In genomic region chr12:12471982-12472961, GRCh38 we compare ENCODE assay signal across 8 cellular contexts.
DNase-seq lines count a peak whose midpoint lies in the region; ATAC-seq and TF ChIP-seq lines count a peak whose summit lies in the region.
"Not testable (repeated sequence)": the region's sequence is repeated elsewhere in the genome, so short reads cannot be mapped to it uniquely, and the experiment has no call there.

No MANE protein-coding gene starts in this region.

- H3K4me3 Mint-ChIP-seq in GM23338; T-helper 1 cell treated with Interleukin-12 subunit alpha and Interleukin-12 subunit beta and Interleukin-4 antibody, amounts not matched to agents 30 μg/mL and 1 μg/mL, for 36 hours; activated CD4-positive, alpha-beta memory T cell treated with anti-CD3 and anti-CD28 coated beads for 36 hours; naive thymus-derived CD8-positive, alpha-beta T cell: not testable (repeated sequence)

- H3K9me2 ChIP-seq in GM23338 (ENCODE audit: insufficient read depth): not testable (repeated sequence)

- not testable (repeated sequence) for H3K4me1 Mint-ChIP-seq in GM23338
- peaks cover 65% of the 10 kb centered on the region for H3K4me1 Mint-ChIP-seq in T-helper 1 cell treated with Interleukin-12 subunit alpha and Interleukin-12 subunit beta and Interleukin-4 antibody, amounts not matched to agents 30 μg/mL and 1 μg/mL, for 36 hours (ENCODE audit: low read depth)
- peaks cover 81% of the 10 kb centered on the region for H3K4me1 Mint-ChIP-seq in activated CD4-positive, alpha-beta memory T cell treated with anti-CD3 and anti-CD28 coated beads for 36 hours (ENCODE audit: low read depth)
- H3K4me1 Mint-ChIP-seq in naive thymus-derived CD8-positive, alpha-beta T cell: peaks cover 15 to 62% (median 36%) of the 10 kb centered on the region in 4 donors

- H3K4me3 ChIP-seq in GM23338: not testable (repeated sequence)

- not testable (repeated sequence) for TF ChIP-seq CTCF in 22Rv1 (IDR thresholded peaks at IDR 0.05); GM23338 (conservative IDR thresholded peaks at IDR 0.05; ENCODE audit: low read depth in 2 of 2)

- H3K27ac Mint-ChIP-seq in GM23338: not testable (repeated sequence)
- peak overlapping the region; percentile 96 for H3K27ac Mint-ChIP-seq in T-helper 1 cell treated with Interleukin-12 subunit alpha and Interleukin-12 subunit beta and Interleukin-4 antibody, amounts not matched to agents 30 μg/mL and 1 μg/mL, for 36 hours
- H3K27ac Mint-ChIP-seq in activated CD4-positive, alpha-beta memory T cell treated with anti-CD3 and anti-CD28 coated beads for 36 hours: peak overlapping the region; percentile 99
- peak overlapping the region; percentile 48 to 98 for H3K27ac Mint-ChIP-seq in activated naive CD4-positive, alpha-beta T cell treated with anti-CD3 and anti-CD28 coated beads, Interleukin-2, amount 50 U/mL, for 72 hours
- H3K27ac Mint-ChIP-seq in naive thymus-derived CD8-positive, alpha-beta T cell: peak overlapping the region in 8 of 10 donors; percentile 10 to 91 (median 70)

- intact Hi-C loops in activated CD4-positive, alpha-beta memory T cell treated with anti-CD3 and anti-CD28 coated beads for 36 hours (cut with micrococcal nuclease): not testable (repeated sequence)

- POLR2A ChIA-PET in activated CD4-positive, alpha-beta memory T cell treated with anti-CD3 and anti-CD28 coated beads for 36 hours (lab: Charles Lee): interaction anchor here (0.9 to 5.4 kb wide), 7 partner anchors 11 to 42 kb away, joined by 7 to 71 read pairs (median 37); no protein-coding TSS in a partner anchor
- POLR2A ChIA-PET in naive thymus-derived CD8-positive, alpha-beta T cell (lab: Charles Lee): interaction anchor here (1.0 kb wide), 1 partner anchor 61 kb away, joined by 3 read pairs; no protein-coding TSS in a partner anchor

- H3K36me3 Mint-ChIP-seq in GM23338 (ENCODE audit: low read depth): peaks cover 64% of the 10 kb centered on the region
- H3K36me3 Mint-ChIP-seq in T-helper 1 cell treated with Interleukin-12 subunit alpha and Interleukin-12 subunit beta and Interleukin-4 antibody, amounts not matched to agents 30 μg/mL and 1 μg/mL, for 36 hours (ENCODE audit: low read depth): peaks cover 48% of the 10 kb centered on the region
- H3K36me3 Mint-ChIP-seq in activated CD4-positive, alpha-beta memory T cell treated with anti-CD3 and anti-CD28 coated beads for 36 hours: peaks cover 78% of the 10 kb centered on the region
- peaks cover 44 to 81% of the 10 kb centered on the region in 2 donors for H3K36me3 Mint-ChIP-seq in activated naive CD4-positive, alpha-beta T cell treated with anti-CD3 and anti-CD28 coated beads, Interleukin-2, amount 50 U/mL, for 72 hours
- H3K36me3 Mint-ChIP-seq in naive thymus-derived CD8-positive, alpha-beta T cell: peaks cover 13 to 40% (median 38%) of the 10 kb centered on the region in 3 donors

- peak; percentile 70 for ATAC-seq in GM23338
- not testable (repeated sequence) for ATAC-seq in activated naive CD4-positive, alpha-beta T cell treated with anti-CD3 and anti-CD28 coated beads, Interleukin-2, amount 50 U/mL, for 72 hours; naive thymus-derived CD8-positive, alpha-beta T cell

- CTCF ChIA-PET in activated CD4-positive, alpha-beta memory T cell treated with anti-CD3 and anti-CD28 coated beads for 36 hours (lab: Charles Lee): not testable (repeated sequence)

- H3K4me2 ChIP-seq in GM23338: not testable (repeated sequence)

- peaks cover 11% of the 10 kb centered on the region for H3K36me3 ChIP-seq in GM23338 (ENCODE audit: insufficient read depth)

- not testable (repeated sequence) for H3K4me1 ChIP-seq in GM23338 (ENCODE audit: insufficient read depth)

- H4K20me1 ChIP-seq in GM23338 (replicated peaks; ENCODE audit: insufficient read depth): peaks cover 15% of the 10 kb centered on the region; the same call in 1 of the 2 replicates

- H3K27me3 Mint-ChIP-seq in GM23338 (ENCODE audit: insufficient read depth, low read depth, poor library complexity); T-helper 1 cell treated with Interleukin-12 subunit alpha and Interleukin-12 subunit beta and Interleukin-4 antibody, amounts not matched to agents 30 μg/mL and 1 μg/mL, for 36 hours (ENCODE audit: low read depth); activated CD4-positive, alpha-beta memory T cell treated with anti-CD3 and anti-CD28 coated beads for 36 hours; naive thymus-derived CD8-positive, alpha-beta T cell: not testable (repeated sequence)

- H3K27ac ChIP-seq in 22Rv1: peak overlapping the region; percentile 50
- H3K27ac ChIP-seq in GM23338 (ENCODE audit: low read depth): 0 out of 2 replicates have a peak overlapping the region, but pooled peaks have one; percentile 45
- H3K27ac ChIP-seq in substantia nigra (ENCODE audit: low read depth, low read length, poor library complexity, severe bottlenecking): peak overlapping the region; percentile 58

- H3K27me3 ChIP-seq in GM23338 (ENCODE audit: insufficient read depth): not testable (repeated sequence)

- not testable (repeated sequence) for DNase-seq in GM23338 (ENCODE audit: low spot score); activated CD4-positive, alpha-beta memory T cell treated with anti-CD3 and anti-CD28 coated beads for 36 hours; activated naive CD4-positive, alpha-beta T cell treated with anti-CD3 and anti-CD28 coated beads, Interleukin-2, amount 50 U/mL, for 72 hours (ENCODE audit: low spot score in 2 of 2); naive thymus-derived CD8-positive, alpha-beta T cell; substantia nigra (lab: John Stamatoyannopoulos, UW)
- DNase-seq in islet precursor cell: peak; percentile 46

- H3K79me2 ChIP-seq in GM23338 (replicated peaks; ENCODE audit: insufficient read depth): not testable (repeated sequence)

- H3F3A ChIP-seq in GM23338 (replicated peaks; ENCODE audit: low read depth): not testable (repeated sequence)

- H2AFZ ChIP-seq in GM23338: not testable (repeated sequence)

- H3K9me3 Mint-ChIP-seq in GM23338: peaks cover 24% of the 10 kb centered on the region
- H3K9me3 Mint-ChIP-seq in T-helper 1 cell treated with Interleukin-12 subunit alpha and Interleukin-12 subunit beta and Interleukin-4 antibody, amounts not matched to agents 30 μg/mL and 1 μg/mL, for 36 hours; activated CD4-positive, alpha-beta memory T cell treated with anti-CD3 and anti-CD28 coated beads for 36 hours; activated naive CD4-positive, alpha-beta T cell treated with anti-CD3 and anti-CD28 coated beads, Interleukin-2, amount 50 U/mL, for 72 hours; naive thymus-derived CD8-positive, alpha-beta T cell: not testable (repeated sequence)
